Comparison of ENCODE assay signal across 17 cellular contexts in genomic region chr11:113273720-113274119, GRCh38. TPM values are rescaled to one million over a fixed set of nuclear protein-coding genes. Genes with fewer than 3 reads are reported as not detected.
DNase-seq lines count a peak whose midpoint lies in the region; ATAC-seq, FAIRE-seq and TF ChIP-seq lines count a peak whose summit lies in the region.
"Had no signal": no experiment of that assay in that cellular context is flagged by ENCODE, and none has a peak within 500 bp of the region (broad histone marks: within the 10 kb centered on the region; RNA-seq: fewer than 3 reads in every experiment).

No MANE protein-coding gene starts in this region.

- H3K9me3 Mint-ChIP-seq in glutamatergic neuron (ENCODE audit: unreplicated experiment), result peaks cover 20% of the 10 kb centered on the region
- H3K9me3 Mint-ChIP-seq: CD4-positive, alpha-beta memory T cell had no signal

- H3K27ac Mint-ChIP-seq in glutamatergic neuron (ENCODE audit: unreplicated experiment), result peak overlapping the region; percentile 90
- H3K27ac Mint-ChIP-seq: CD4-positive, alpha-beta memory T cell had no signal

- peaks cover 22% of the 10 kb centered on the region for H3K27me3 Mint-ChIP-seq in glutamatergic neuron (ENCODE audit: unreplicated experiment)

- TF ChIP-seq POLR2A in GM12892 (IDR thresholded peaks at IDR 0.05; ENCODE audit: low read depth, low read length), result no peak

- TF ChIP-seq CTCF in glutamatergic neuron (IDR thresholded peaks at IDR 0.05; ENCODE audit: partially characterized antibody, unreplicated experiment), result no peak

- ATAC-seq in GM21737 (IDR thresholded peaks at IDR 0.05; ENCODE audit: unreplicated experiment), result no peak

- H3K4me1 Mint-ChIP-seq in glutamatergic neuron (ENCODE audit: low read depth, unreplicated experiment), result peaks cover 27% of the 10 kb centered on the region
- H3K4me1 Mint-ChIP-seq: CD4-positive, alpha-beta memory T cell had no signal

- peaks cover 12% of the 10 kb centered on the region for H3K36me3 Mint-ChIP-seq in glutamatergic neuron (ENCODE audit: unreplicated experiment)
- H3K36me3 Mint-ChIP-seq: CD4-positive, alpha-beta memory T cell had no signal

- FAIRE-seq in GM12892 (lab: Jason Lieb, UNC), result no peak

- DNase-seq in NCI-H146 (lab: John Stamatoyannopoulos, UW), result peak; percentile 75
- DNase-seq in SK-N-DZ (ENCODE audit: low spot score), result peak; percentile 75
- DNase-seq in glutamatergic neuron, result peak; percentile 69
- no peak for DNase-seq in RPMI8226
- no peak for DNase-seq in GM12892 (ENCODE audit: insufficient read length)
- DNase-seq in SW 1271 (lab: John Stamatoyannopoulos, UW), result no peak
- DNase-seq: Caco-2; CD4-positive, alpha-beta memory T cell; DMS53; GF-D8; H7; Karpas-422; MV-4-11; NCI-H187; NCI-H446 treated with DMSO at 0.1 percent for 48 hours; NCI-H526 treated with DMSO at 0.1 percent for 48 hours had no signal

- H3K4me3 Mint-ChIP-seq in glutamatergic neuron (ENCODE audit: unreplicated experiment), result peak overlapping the region; percentile 52

RNA-seq across cellular contexts. Expression of gene TTC12, which starts 40.7 kb away (rescaled TPM):
- polyA plus RNA-seq in SK-N-DZ (2014; cell fraction: cytosol; rRNA removed), result 6.3 and 6.8 TPM in 2 replicates
- polyA plus RNA-seq in SK-N-DZ (2014; cell fraction: nucleus; rRNA removed), result 24.4 and 27.1 TPM in 2 replicates
- 9.2 TPM for total RNA-seq in glutamatergic neuron (ENCODE audit: unreplicated experiment)
- 8.4 TPM for polyA plus RNA-seq in GM12892 (2012; ENCODE audit: missing spikeins)

Comparison
In these comparisons a context has a peak if more than half of its experiments do, and no peak if none do; other contexts are left out.
1. DNase-seq: peak in NCI-H146 (single experiment), SK-N-DZ (single experiment) and glutamatergic neuron (single experiment); none in RPMI8226 (single experiment), GM12892 (single experiment) and SW 1271 (0 of 2).